ENCODE assay signal across 9 cellular contexts in genomic region chr20:43681991-43682410, GRCh38. TPM values are rescaled to one million over a fixed set of nuclear protein-coding genes. Genes with fewer than 3 reads are reported as not detected.
DNase-seq lines count a peak whose midpoint lies in the region; ATAC-seq and TF ChIP-seq lines count a peak whose summit lies in the region.
"Had no signal": no experiment of that assay in that cellular context is flagged by ENCODE, and none has a peak within 500 bp of the region (broad histone marks: within the 10 kb centered on the region; RNA-seq: fewer than 3 reads in every experiment).

No MANE protein-coding gene starts in this region.

- no peak overlapping the region for H2AFZ ChIP-seq in smooth muscle cell (ENCODE audit: low read depth)

- POLR2A ChIA-PET in GM10248 (lab: Yijun Ruan, JAX): interaction anchor here (1.2 kb wide), 1 partner anchor 225 kb away, joined by 3 read pairs; the partner anchor contains the start of gene SRSF6
- POLR2A ChIA-PET in activated CD4-positive, alpha-beta memory T cell treated with anti-CD3 and anti-CD28 coated beads, Interleukin-2, amount 10 ng/mL, durations not matched to agents 7 days and 5 days (lab: Charles Lee): interaction anchor here (1.6 kb wide), 1 partner anchor 225 kb away, joined by 5 read pairs; the partner anchor contains the start of gene SRSF6

- H3K4me1 Mint-ChIP-seq in activated CD4-positive, alpha-beta memory T cell treated with anti-CD3 and anti-CD28 coated beads, Interleukin-2, amount 10 ng/mL, durations not matched to agents 7 days and 5 days: peaks cover 2% of the 10 kb centered on the region

- H3K9ac ChIP-seq in smooth muscle cell (ENCODE audit: low read depth): no peak overlapping the region

- DNase-seq in GM10248 (ENCODE audit: extremely low spot score) (peak; percentile 85), NCI-H1048 (lab: John Stamatoyannopoulos, UW) (no peak), cortex of kidney (lab: John Stamatoyannopoulos, UW) (no peak), WERI-Rb-1 (no peak), smooth muscle cell (lab: John Stamatoyannopoulos, UW; ENCODE audit: unreplicated experiment) (no peak)
- DNase-seq in activated CD4-positive, alpha-beta memory T cell treated with anti-CD3 and anti-CD28 coated beads, Interleukin-2, amount 10 ng/mL, durations not matched to agents 7 days and 5 days: no peak

- H3K9me3 Mint-ChIP-seq in activated CD4-positive, alpha-beta memory T cell treated with anti-CD3 and anti-CD28 coated beads, Interleukin-2, amount 10 ng/mL, durations not matched to agents 7 days and 5 days: no peaks in the 10 kb centered on the region

- H3K36me3 Mint-ChIP-seq in activated CD4-positive, alpha-beta memory T cell treated with anti-CD3 and anti-CD28 coated beads, Interleukin-2, amount 10 ng/mL, durations not matched to agents 7 days and 5 days (ENCODE audit: low read depth): peaks cover 25% of the 10 kb centered on the region

- H3K27ac ChIP-seq in WERI-Rb-1: no peak overlapping the region
- H3K27ac ChIP-seq in smooth muscle cell (ENCODE audit: low read depth): no peak overlapping the region

- no peak overlapping the region for H3K4me3 ChIP-seq in WERI-Rb-1 (ENCODE audit: low read depth, low read length)
- H3K4me3 ChIP-seq in smooth muscle cell: no peak overlapping the region

- H3K36me3 ChIP-seq in WERI-Rb-1 (peaks cover 68% of the 10 kb centered on the region), smooth muscle cell (ENCODE audit: low read depth) (no peaks in the 10 kb centered on the region)

- H3K4me1 ChIP-seq in smooth muscle cell (ENCODE audit: low read depth): no peaks in the 10 kb centered on the region

- no peaks in the 10 kb centered on the region for H3K9me3 ChIP-seq in WERI-Rb-1 (ENCODE audit: severe bottlenecking)
- H3K9me3 ChIP-seq in smooth muscle cell (replicated peaks; ENCODE audit: low read depth): no peaks in the 10 kb centered on the region

- CTCF ChIA-PET in GM10248 (lab: Yijun Ruan, JAX): interaction anchor here (1.1 to 5.8 kb wide), 11 partner anchors 8 to 235 kb away, joined by 3 to 37 read pairs (median 6); partner anchors contain the start of gene MYBL2
- CTCF ChIA-PET in activated CD4-positive, alpha-beta memory T cell treated with anti-CD3 and anti-CD28 coated beads, Interleukin-2, amount 10 ng/mL, durations not matched to agents 7 days and 5 days (lab: Charles Lee): interaction anchor here (1.7 kb wide), 1 partner anchor 10 kb away, joined by 3 read pairs; no protein-coding TSS in a partner anchor

- WGBS in smooth muscle cell (ENCODE audit: low lambda C conversion rate): 86% methylated on average over 2 of the region's 2 CpGs

- H3K27ac Mint-ChIP-seq in activated CD4-positive, alpha-beta memory T cell treated with anti-CD3 and anti-CD28 coated beads, Interleukin-2, amount 10 ng/mL, durations not matched to agents 7 days and 5 days: peak overlapping the region; percentile 52

- no peaks in the 10 kb centered on the region for H4K20me1 ChIP-seq in smooth muscle cell (ENCODE audit: low read depth)

- ATAC-seq in GM19438 (IDR thresholded peaks at IDR 0.05; ENCODE audit: low read depth, unreplicated experiment): peak; percentile 89
- peak; percentile 93 for ATAC-seq in HG03159 (IDR thresholded peaks at IDR 0.05; ENCODE audit: unreplicated experiment)

- no peaks in the 10 kb centered on the region for H3K27me3 Mint-ChIP-seq in activated CD4-positive, alpha-beta memory T cell treated with anti-CD3 and anti-CD28 coated beads, Interleukin-2, amount 10 ng/mL, durations not matched to agents 7 days and 5 days

- no peak overlapping the region for H3K4me3 Mint-ChIP-seq in activated CD4-positive, alpha-beta memory T cell treated with anti-CD3 and anti-CD28 coated beads, Interleukin-2, amount 10 ng/mL, durations not matched to agents 7 days and 5 days

- no peaks in the 10 kb centered on the region for H3K27me3 ChIP-seq in WERI-Rb-1 (ENCODE audit: insufficient read depth, low read depth, severe bottlenecking)
- H3K27me3 ChIP-seq in smooth muscle cell (ENCODE audit: low read depth): no peaks in the 10 kb centered on the region

- no peaks in the 10 kb centered on the region for H3K79me2 ChIP-seq in smooth muscle cell (ENCODE audit: low read depth)

- no peak for TF ChIP-seq CTCF in GM10248 (IDR thresholded peaks at IDR 0.05; ENCODE audit: control extremely low read depth, extremely low read depth, low read depth, missing control alignments)
- no peak for TF ChIP-seq CTCF in WERI-Rb-1 (IDR thresholded peaks at IDR 0.05; ENCODE audit: low read depth, low read length)
- no peak for TF ChIP-seq CTCF in smooth muscle cell (IDR thresholded peaks at IDR 0.05; ENCODE audit: borderline replicate concordance, insufficient read depth, poor library complexity, severe bottlenecking)

- H3K4me2 ChIP-seq in smooth muscle cell: no peak overlapping the region

- no peaks in the 10 kb centered on the region for H3F3A ChIP-seq in smooth muscle cell (ENCODE audit: low read depth)

RNA-seq across cellular contexts. Expression of gene MYBL2, which starts 15.1 kb away (rescaled TPM):
- total RNA-seq in activated CD4-positive, alpha-beta memory T cell treated with anti-CD3 and anti-CD28 coated beads, Interleukin-2, amount 10 ng/mL, durations not matched to agents 7 days and 5 days: 10 to 100 TPM; 73.5 to 76.6 TPM
- 3.4 and 8.6 TPM in 2 replicates for total RNA-seq in smooth muscle cell
- 25.7 and 26.2 TPM in 2 replicates for polyA plus RNA-seq in smooth muscle cell

RNA-seq across cellular contexts. Expression of gene GTSF1L, which starts 44.8 kb away (rescaled TPM):
- total RNA-seq in activated CD4-positive, alpha-beta memory T cell treated with anti-CD3 and anti-CD28 coated beads, Interleukin-2, amount 10 ng/mL, durations not matched to agents 7 days and 5 days: not detected
- total RNA-seq in smooth muscle cell: not detected in 2 replicates
- polyA plus RNA-seq in smooth muscle cell: not detected in 2 replicates
- total RNA-seq: T-helper 2 cell treated with Interferon-gamma antibody and Interleukin-4, amounts not matched to agents 100 ng/mL and 5 ng/mL, for 36 hours had no signal
